1 cellular context compared by ENCODE assay signal in genomic region chr16:625402-626173, GRCh38.
TF ChIP-seq lines count a peak whose summit lies in the region.

No MANE protein-coding gene starts in this region.

TF ChIP-seq in IMR-90, 13 proteins besides CTCF, POLR2A, EP300 and RAD21:
- TF ChIP-seq CEBPB (IDR thresholded peaks at IDR 0.05; ENCODE audit: low read depth, low read length), result no peak
- no peak for TF ChIP-seq MXI1 (IDR thresholded peaks at IDR 0.05; ENCODE audit: borderline replicate concordance, low read depth, low read length)
- no peak for TF ChIP-seq RFX5 (IDR thresholded peaks at IDR 0.05; ENCODE audit: low read depth, low read length)
- no peak for TF ChIP-seq RCOR1 (IDR thresholded peaks at IDR 0.05; ENCODE audit: insufficient replicate concordance, low read length)
